Comparison of ENCODE assay signal across 9 cellular contexts in the genomic region with DNA sequence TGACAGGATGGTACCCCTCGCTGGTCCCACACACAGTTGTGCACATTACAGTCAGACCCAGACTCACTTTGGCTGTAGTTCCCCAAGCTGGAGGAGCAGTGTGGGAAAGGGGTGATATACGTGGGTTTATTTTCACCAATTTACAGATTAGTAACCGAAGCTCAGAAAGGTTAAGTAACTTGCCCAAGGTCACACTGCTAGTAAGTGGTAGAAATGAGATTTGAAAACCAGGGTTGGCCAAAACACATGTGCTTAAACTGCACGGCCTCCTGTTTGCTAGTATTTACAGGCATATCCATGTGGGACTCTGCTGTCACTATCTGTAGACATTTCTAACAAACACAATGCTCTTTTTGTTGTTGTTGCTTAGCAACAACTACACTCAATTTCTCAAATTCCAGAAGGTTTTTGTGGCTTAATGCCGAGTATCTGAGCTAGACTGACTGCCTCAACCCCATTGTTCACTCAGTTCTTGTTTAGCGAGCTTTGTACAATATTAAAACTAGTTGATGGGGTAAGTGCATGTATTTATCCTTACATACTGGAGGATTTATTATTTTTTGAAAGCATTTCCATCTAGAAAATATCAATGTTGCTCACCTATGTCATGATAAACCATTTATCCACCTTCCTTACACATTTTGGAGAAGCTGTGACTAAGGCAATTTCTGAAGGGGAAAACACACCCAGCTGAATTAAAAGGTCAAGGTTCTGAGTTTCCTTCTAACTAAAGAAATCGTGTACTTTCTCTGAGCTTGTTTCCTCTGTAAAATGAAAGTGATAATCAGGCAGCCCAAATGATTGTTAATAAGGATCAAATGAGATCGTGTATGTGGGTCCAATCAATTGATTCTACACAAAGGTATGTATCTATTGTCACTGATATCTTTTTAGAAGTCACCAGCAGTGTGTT. TPM values are rescaled to one million over a fixed set of nuclear protein-coding genes. Genes with fewer than 3 reads are reported as not detected.
DNase-seq lines count a peak whose midpoint lies in the region; ATAC-seq, FAIRE-seq and TF ChIP-seq lines count a peak whose summit lies in the region.
"Had no signal": no experiment of that assay in that cellular context is flagged by ENCODE, and none has a peak within 500 bp of the region (broad histone marks: within the 10 kb centered on the region; RNA-seq: fewer than 3 reads in every experiment).

No MANE protein-coding gene starts in this region.

- intact Hi-C loops in left ventricle myocardium inferior (cut with micrococcal nuclease), result no loop called here

- peak; percentile 52 for DNase-seq in DMS53 (lab: John Stamatoyannopoulos, UW)
- no peak for DNase-seq in DMS53 treated with DMSO at 0.1 percent for 48 hours (lab: John Stamatoyannopoulos, UW; ENCODE audit: unreplicated experiment)
- DNase-seq in left ventricle myocardium inferior, result no peak
- peak; percentile 71 for DNase-seq in small intestine

- WGBS in small intestine, 3 donors, result 17 to 26% (median 18%) methylated on average over 8 of the region's 8 CpGs

- no peaks in the 10 kb centered on the region for H3K36me3 ChIP-seq in left ventricle myocardium inferior
- H3K36me3 ChIP-seq in small intestine (ENCODE audit: control insufficient read depth in 2 of 2, insufficient read depth in 2 of 2, low read length in 2 of 2), result no peaks in the 10 kb centered on the region

- H3K36me3 Mint-ChIP-seq in activated naive CD8-positive, alpha-beta T cell, result no peaks in the 10 kb centered on the region

- ATAC-seq in GM21576 (IDR thresholded peaks at IDR 0.05; ENCODE audit: unreplicated experiment) (no peak), GM19351 (IDR thresholded peaks at IDR 0.05; ENCODE audit: unreplicated experiment) (no peak), HG03175 (IDR thresholded peaks at IDR 0.05; ENCODE audit: unreplicated experiment) (no peak)

- H3K4me3 ChIP-seq in left ventricle myocardium inferior (peak overlapping the region; percentile 41), small intestine (ENCODE audit: low read depth in 1 of 2, low read length in 2 of 2) (no peak overlapping the region)

- H3K27ac ChIP-seq in left ventricle myocardium inferior (replicated peaks), result peak overlapping the region; percentile 83
- peak overlapping the region; percentile 67 to 85 for H3K27ac ChIP-seq in small intestine (ENCODE audit: low read depth in 1 of 2, low read length in 1 of 2)

- H3K27me3 ChIP-seq in left ventricle myocardium inferior (ENCODE audit: low read depth) (no peaks in the 10 kb centered on the region), small intestine (ENCODE audit: control insufficient read depth in 2 of 2, insufficient read depth in 2 of 2, low read length in 2 of 2) (no peaks in the 10 kb centered on the region)

- peak overlapping the region; percentile 83 for H3K4me3 Mint-ChIP-seq in activated naive CD8-positive, alpha-beta T cell

- no peak for FAIRE-seq in small intestine (lab: Jason Lieb, UNC)
- FAIRE-seq: A204.1 had no signal

- H3K9me3 Mint-ChIP-seq in activated naive CD8-positive, alpha-beta T cell (ENCODE audit: low read depth), result no peaks in the 10 kb centered on the region

- H3K4me1 ChIP-seq in left ventricle myocardium inferior (peaks cover 33% of the 10 kb centered on the region), small intestine (ENCODE audit: control insufficient read depth in 2 of 2, insufficient read depth in 1 of 2, low read depth in 1 of 2, low read length in 1 of 2) (peaks cover 9 to 10% of the 10 kb centered on the region in 2 donors)

- H3K27me3 Mint-ChIP-seq in activated naive CD8-positive, alpha-beta T cell, result no peaks in the 10 kb centered on the region

- peaks cover 40% of the 10 kb centered on the region for H3K4me1 Mint-ChIP-seq in activated naive CD8-positive, alpha-beta T cell (ENCODE audit: low read depth)

- H3K9me3 ChIP-seq in left ventricle myocardium inferior (replicated peaks) (no peaks in the 10 kb centered on the region), small intestine (ENCODE audit: control insufficient read depth, low read depth) (no peaks in the 10 kb centered on the region)

- peak overlapping the region; percentile 93 for H3K27ac Mint-ChIP-seq in activated naive CD8-positive, alpha-beta T cell

- TF ChIP-seq CTCF in left ventricle myocardium inferior (IDR thresholded peaks at IDR 0.05; ENCODE audit: borderline replicate concordance), result no peak

RNA-seq across cellular contexts. Expression of gene TMEM139, which starts 5.3 kb away (rescaled TPM):
- 8.8 TPM for total RNA-seq in left ventricle myocardium inferior
- polyA plus RNA-seq in small intestine, result 100 to 1,000 TPM in 1 of 3 donors, 10 to 100 TPM in 2; 35.4 to 127 (median 97.5) TPM

RNA-seq across cellular contexts. Expression of gene CASP2, which starts 8.7 kb away (rescaled TPM):
- 10.9 TPM for total RNA-seq in left ventricle myocardium inferior
- polyA plus RNA-seq in small intestine, result 10 to 100 TPM in 1 of 3 donors, 1 to 10 TPM in 2; 4.9 to 10.9 (median 7.2) TPM

RNA-seq across cellular contexts. Expression of gene GSTK1, which starts 16.2 kb away (rescaled TPM):
- total RNA-seq in left ventricle myocardium inferior, result 291 TPM
- polyA plus RNA-seq in small intestine, result 100 to 1,000 TPM; 250 to 450 (median 309) TPM

RNA-seq across cellular contexts. Expression of gene CLCN1, which starts 36.5 kb away (rescaled TPM):
- not detected for total RNA-seq in left ventricle myocardium inferior
- polyA plus RNA-seq in small intestine, result under 1 TPM in 1 of 3 donors, not detected in 2; 0.19 TPM

RNA-seq across cellular contexts. Expression of gene TAS2R40, which starts 57.6 kb away (rescaled TPM):
- total RNA-seq in left ventricle myocardium inferior, result not detected
- not detected for polyA plus RNA-seq in small intestine

Comparison
In these comparisons a context has a peak if more than half of its experiments do, and no peak if none do; other contexts are left out.
1. DNase-seq: peak in DMS53 (single experiment) and small intestine (single experiment); none in DMS53 treated with DMSO at 0.1 percent for 48 hours (single experiment) and left ventricle myocardium inferior (single experiment).